ENCODE assay signal across 15 cellular contexts in genomic region chrX:7362111-7362510, GRCh38.
A peak's percentile ranks its signal among the peaks of the same experiment; 100 is the strongest.
DNase-seq lines count a peak whose midpoint lies in the region; ATAC-seq and TF ChIP-seq lines count a peak whose summit lies in the region.
"Had no signal": no experiment of that assay in that cellular context is flagged by ENCODE, and none has a peak within 500 bp of the region (broad histone marks: within the 10 kb centered on the region; RNA-seq: fewer than 3 reads in every experiment).

No MANE protein-coding gene starts in this region.

- no peak overlapping the region for H2BK15ac ChIP-seq in neuronal stem cell (ENCODE audit: low read length)

- H3K4me3 ChIP-seq in endodermal cell (ENCODE audit: low read length) (no peak overlapping the region), osteoblast (ENCODE audit: insufficient read depth, low read length) (no peak overlapping the region), neuronal stem cell (ENCODE audit: low read length in 2 of 2) (no peak overlapping the region)
- H3K4me3 ChIP-seq: BLaER1 had no signal

- H4K91ac ChIP-seq in neuronal stem cell (ENCODE audit: low read depth, low read length, poor library complexity) = no peak overlapping the region

- no peaks in the 10 kb centered on the region for H3K4me1 Mint-ChIP-seq in activated naive CD4-positive, alpha-beta T cell treated with anti-CD3 and anti-CD28 coated beads for 36 hours (ENCODE audit: low read depth)
- peaks cover 15% of the 10 kb centered on the region for H3K4me1 Mint-ChIP-seq in endodermal cell
- H3K4me1 Mint-ChIP-seq: CD14-positive monocyte; CD4-positive, alpha-beta memory T cell had no signal

- no peak overlapping the region for H3K14ac ChIP-seq in neuronal stem cell (ENCODE audit: low read length)

- H3K79me1 ChIP-seq in neuronal stem cell (ENCODE audit: low read depth, low read length) = no peaks in the 10 kb centered on the region

- no peak overlapping the region for H3K4me2 ChIP-seq in osteoblast (ENCODE audit: insufficient read depth, low read length)
- H3K4me2 ChIP-seq in neuronal stem cell (ENCODE audit: insufficient read depth, low read length, poor library complexity, severe bottlenecking) = no peak overlapping the region
- H3K4me2 ChIP-seq: BLaER1 had no signal

- H2BK12ac ChIP-seq in neuronal stem cell (ENCODE audit: low read length) = no peak overlapping the region

- CTCF ChIA-PET in activated naive CD4-positive, alpha-beta T cell treated with anti-CD3 and anti-CD28 coated beads for 36 hours (lab: Charles Lee) = no interaction called here

- H3K4ac ChIP-seq in neuronal stem cell (ENCODE audit: low read length) = no peak overlapping the region

- no peak overlapping the region for H3K9ac ChIP-seq in endodermal cell (ENCODE audit: extremely low read depth, low read length, poor library complexity, severe bottlenecking)
- H3K9ac ChIP-seq in neuronal stem cell (ENCODE audit: low read depth, low read length, poor library complexity) = no peak overlapping the region
- H3K9ac ChIP-seq: BLaER1 had no signal

- intact Hi-C loops in activated naive CD4-positive, alpha-beta T cell treated with anti-CD3 and anti-CD28 coated beads for 36 hours (cut with micrococcal nuclease) = no loop called here

- no peaks in the 10 kb centered on the region for H3K36me3 Mint-ChIP-seq in activated naive CD4-positive, alpha-beta T cell treated with anti-CD3 and anti-CD28 coated beads for 36 hours (ENCODE audit: low read depth)
- H3K36me3 Mint-ChIP-seq in activated naive CD4-positive, alpha-beta T cell treated with anti-CD3 and anti-CD28 coated beads, Interleukin-2, amount 50 U/mL, for 72 hours = no peaks in the 10 kb centered on the region
- no peaks in the 10 kb centered on the region for H3K36me3 Mint-ChIP-seq in endodermal cell (ENCODE audit: low read depth)
- H3K36me3 Mint-ChIP-seq: CD14-positive monocyte; CD4-positive, alpha-beta memory T cell had no signal

- H3K4me1 ChIP-seq in endodermal cell (ENCODE audit: control insufficient read depth, insufficient read depth, low read length) (no peaks in the 10 kb centered on the region), osteoblast (ENCODE audit: insufficient read depth, low read length) (no peaks in the 10 kb centered on the region), neuronal stem cell (ENCODE audit: control insufficient read depth in 2 of 2, insufficient read depth in 1 of 2, low read depth in 1 of 2, low read length in 2 of 2) (no peaks in the 10 kb centered on the region)
- H3K4me1 ChIP-seq: BLaER1 had no signal

- no peak overlapping the region for H2AK5ac ChIP-seq in neuronal stem cell (ENCODE audit: low read depth, low read length)

- H4K20me1 ChIP-seq in osteoblast (ENCODE audit: insufficient read depth, low read length) = no peaks in the 10 kb centered on the region
- H4K20me1 ChIP-seq: BLaER1 had no signal

- H3K27me3 Mint-ChIP-seq in activated naive CD4-positive, alpha-beta T cell treated with anti-CD3 and anti-CD28 coated beads for 36 hours (ENCODE audit: low read depth) = no peaks in the 10 kb centered on the region
- peaks cover 35% of the 10 kb centered on the region for H3K27me3 Mint-ChIP-seq in endodermal cell (ENCODE audit: insufficient read depth)

- H3K27me3 ChIP-seq in endodermal cell (ENCODE audit: control insufficient read depth, insufficient read depth, low read length, poor library complexity, severe bottlenecking) (peaks cover 50% of the 10 kb centered on the region), osteoblast (ENCODE audit: insufficient read depth, low read length) (no peaks in the 10 kb centered on the region), neuronal stem cell (ENCODE audit: control insufficient read depth in 3 of 3, insufficient read depth in 3 of 3, low read depth in 1 of 3, low read length in 3 of 3) (no peaks in the 10 kb centered on the region)
- H3K27me3 ChIP-seq: BLaER1 had no signal

- H2AFZ ChIP-seq in osteoblast (ENCODE audit: low read length) (no peak overlapping the region), neuronal stem cell (ENCODE audit: low read length) (no peak overlapping the region)

- no peaks in the 10 kb centered on the region for H3K36me3 ChIP-seq in endodermal cell (ENCODE audit: control insufficient read depth, insufficient read depth, low read length)
- no peaks in the 10 kb centered on the region for H3K36me3 ChIP-seq in osteoblast (ENCODE audit: insufficient read depth, low read length)
- H3K36me3 ChIP-seq in neuronal stem cell (replicated peaks in 1 of 2; ENCODE audit: control insufficient read depth in 2 of 2, insufficient read depth in 2 of 2, low read length in 2 of 2) = no peaks in the 10 kb centered on the region
- H3K36me3 ChIP-seq: BLaER1 had no signal

- H3K23ac ChIP-seq in neuronal stem cell (ENCODE audit: low read depth, low read length, poor library complexity) = no peak overlapping the region

- no peak for ATAC-seq in activated naive CD4-positive, alpha-beta T cell treated with anti-CD3 and anti-CD28 coated beads, Interleukin-2, amount 50 U/mL, for 72 hours
- ATAC-seq in GM18873 (IDR thresholded peaks at IDR 0.05; ENCODE audit: low FRiP score, unreplicated experiment) (no peak), HG02884 (IDR thresholded peaks at IDR 0.05; ENCODE audit: unreplicated experiment) (no peak)

- H2BK120ac ChIP-seq in neuronal stem cell (ENCODE audit: low read depth, low read length) = no peak overlapping the region

- H2BK5ac ChIP-seq in neuronal stem cell (ENCODE audit: low read length) = no peak overlapping the region

- H3K9me3 ChIP-seq in endodermal cell (ENCODE audit: control insufficient read depth, low read length) (no peaks in the 10 kb centered on the region), osteoblast (ENCODE audit: low read depth, low read length) (no peaks in the 10 kb centered on the region), neuronal stem cell (replicated peaks in 1 of 2; ENCODE audit: control insufficient read depth in 2 of 2, insufficient read depth in 1 of 2, low read depth in 1 of 2, low read length in 2 of 2) (no peaks in the 10 kb centered on the region)

- 89% methylated on average over 2 of the region's 2 CpGs; no CpG with 5 or more reads in 1 of the 2 experiments for WGBS in endodermal cell (ENCODE audit: insufficient coverage in 1 of 2, insufficient read length in 1 of 2), 2 experiments
- WGBS in neuronal stem cell (ENCODE audit: extremely low coverage in 2 of 2, insufficient read length in 2 of 2, insufficient replicate concordance in 1 of 2), 2 donors = no CpG with 5 or more reads among the region's 2 CpGs

- TF ChIP-seq CTCF in endodermal cell (conservative IDR thresholded peaks at IDR 0.05) (peak; percentile 51), osteoblast (IDR thresholded peaks at IDR 0.05; ENCODE audit: extremely low read depth, low read depth, low read length) (no peak)

- no peak overlapping the region for H3K4me3 Mint-ChIP-seq in activated naive CD4-positive, alpha-beta T cell treated with anti-CD3 and anti-CD28 coated beads for 36 hours
- no peak overlapping the region for H3K4me3 Mint-ChIP-seq in endodermal cell
- H3K4me3 Mint-ChIP-seq: CD14-positive monocyte; CD4-positive, alpha-beta memory T cell; H9 had no signal

- no peaks in the 10 kb centered on the region for H3K9me3 Mint-ChIP-seq in activated naive CD4-positive, alpha-beta T cell treated with anti-CD3 and anti-CD28 coated beads for 36 hours
- peaks cover 0 to 7% of the 10 kb centered on the region in 2 donors for H3K9me3 Mint-ChIP-seq in activated naive CD4-positive, alpha-beta T cell treated with anti-CD3 and anti-CD28 coated beads, Interleukin-2, amount 50 U/mL, for 72 hours
- H3K9me3 Mint-ChIP-seq in endodermal cell = peaks cover 15% of the 10 kb centered on the region

- no peaks in the 10 kb centered on the region for H3K79me2 ChIP-seq in osteoblast (ENCODE audit: insufficient read depth, low read length)

- no peak overlapping the region for H4K8ac ChIP-seq in neuronal stem cell (ENCODE audit: low read depth, low read length)

- no peak for DNase-seq in activated naive CD4-positive, alpha-beta T cell treated with anti-CD3 and anti-CD28 coated beads for 36 hours
- no peak for DNase-seq in activated naive CD4-positive, alpha-beta T cell treated with anti-CD3 and anti-CD28 coated beads, Interleukin-2, amount 50 U/mL, for 72 hours (ENCODE audit: low spot score in 2 of 2)
- no peak for DNase-seq in endodermal cell
- DNase-seq in osteoblast (ENCODE audit: insufficient read length, low spot score, missing footprints) = peak; percentile 22
- no peak for DNase-seq in neuronal stem cell (ENCODE audit: low spot score)
- DNase-seq: 8988T; CD4-positive, alpha-beta memory T cell; DMS153; DMS79; GF-D8; H9 had no signal

- no peak overlapping the region for H3K18ac ChIP-seq in neuronal stem cell (ENCODE audit: low read length)

- H3K27ac ChIP-seq in endodermal cell (ENCODE audit: low read depth, low read length) = no peak overlapping the region
- H3K27ac ChIP-seq in osteoblast (ENCODE audit: low read depth, low read length) = no peak overlapping the region
- H3K27ac ChIP-seq in neuronal stem cell (replicated peaks; ENCODE audit: low read length) = no peak overlapping the region
- H3K27ac ChIP-seq: BLaER1 had no signal

- H3K27ac Mint-ChIP-seq in activated naive CD4-positive, alpha-beta T cell treated with anti-CD3 and anti-CD28 coated beads for 36 hours = peak overlapping the region; percentile 24
- H3K27ac Mint-ChIP-seq in activated naive CD4-positive, alpha-beta T cell treated with anti-CD3 and anti-CD28 coated beads, Interleukin-2, amount 50 U/mL, for 72 hours = no peak overlapping the region
- no peak overlapping the region for H3K27ac Mint-ChIP-seq in endodermal cell
- H3K27ac Mint-ChIP-seq: CD14-positive monocyte; CD4-positive, alpha-beta memory T cell had no signal
